ENCODE assay signal across 8 cellular contexts in genomic region chr2:128319457-128319772, GRCh38. TPM values are rescaled to one million over a fixed set of nuclear protein-coding genes. Genes with fewer than 3 reads are reported as not detected.
DNase-seq lines count a peak whose midpoint lies in the region; ATAC-seq and TF ChIP-seq lines count a peak whose summit lies in the region.

No MANE protein-coding gene starts in this region.

- TF ChIP-seq POLR2A in esophagus squamous epithelium (IDR thresholded peaks at IDR 0.05), result no peak

- BruUV-seq in PC-9 (replicated peaks; lab: Mats Ljungman, UMichigan), result no TSS peak

- H2AFZ ChIP-seq in PC-9 (peak overlapping the region; percentile 88), osteoblast (ENCODE audit: low read length) (peak overlapping the region; percentile 81)

- CTCF ChIA-PET in CD4-positive, alpha-beta T cell (lab: Charles Lee), result no interaction called here
- CTCF ChIA-PET in PC-9 (lab: Charles Lee), result no interaction called here

- H3K27me3 Mint-ChIP-seq in CD4-positive, alpha-beta T cell, result no peaks in the 10 kb centered on the region

- no peaks in the 10 kb centered on the region for H3K36me3 ChIP-seq in PC-9 (ENCODE audit: low read depth)
- peaks cover 0 to 10% (median 3%) of the 10 kb centered on the region in 3 donors for H3K36me3 ChIP-seq in esophagus squamous epithelium
- H3K36me3 ChIP-seq in osteoblast (ENCODE audit: insufficient read depth, low read length), result no peaks in the 10 kb centered on the region

- peak overlapping the region; percentile 84 for H3K4me3 ChIP-seq in PC-9
- peak overlapping the region; percentile 61 to 94 (median 86) for H3K4me3 ChIP-seq in esophagus squamous epithelium
- H3K4me3 ChIP-seq in osteoblast (ENCODE audit: insufficient read depth, low read length), result peak overlapping the region; percentile 79

- no peak for ATAC-seq in CD4-positive, alpha-beta T cell (ENCODE audit: poor library complexity)

- peaks cover 6% of the 10 kb centered on the region for H3K4me1 ChIP-seq in PC-9 (replicated peaks; ENCODE audit: insufficient read depth)
- H3K4me1 ChIP-seq in esophagus squamous epithelium, result peaks cover 39 to 84% (median 44%) of the 10 kb centered on the region in 3 donors
- H3K4me1 ChIP-seq in osteoblast (ENCODE audit: insufficient read depth, low read length), result peaks cover 5% of the 10 kb centered on the region

- peak overlapping the region; percentile 76 for H3K4me3 Mint-ChIP-seq in CD4-positive, alpha-beta T cell

- H4K20me1 ChIP-seq in PC-9 (ENCODE audit: insufficient read depth) (peaks cover 33% of the 10 kb centered on the region), osteoblast (ENCODE audit: insufficient read depth, low read length) (peaks cover 34% of the 10 kb centered on the region)

- H3K79me2 ChIP-seq in PC-9 (ENCODE audit: low read depth) (peaks cover 34% of the 10 kb centered on the region), osteoblast (ENCODE audit: insufficient read depth, low read length) (peaks cover under 1% of the 10 kb centered on the region)

- H3F3A ChIP-seq in PC-9 (ENCODE audit: insufficient read depth, low read depth), result no peaks in the 10 kb centered on the region

- H3K9me2 ChIP-seq in PC-9 (ENCODE audit: insufficient read depth), result no peaks in the 10 kb centered on the region

- peaks cover 43% of the 10 kb centered on the region for H3K4me1 Mint-ChIP-seq in CD4-positive, alpha-beta T cell (ENCODE audit: low read depth)

- intact Hi-C loops in CD4-positive, alpha-beta T cell (cut with DNase I, micrococcal nuclease), result no loop called here
- intact Hi-C loops in PC-9 (cut with micrococcal nuclease; ENCODE audit: unreplicated experiment) (loop anchor here (10.0 kb wide), 1 partner anchor 435 kb away; the partner anchor contains the start of gene AMMECR1L), esophagus squamous epithelium (cut with DNase I) (loop anchor here (10.0 kb wide), 1 partner anchor 135 kb away; no protein-coding TSS in a partner anchor)

- no peak for TF ChIP-seq CTCF in CD4-positive, alpha-beta T cell (IDR thresholded peaks at IDR 0.05)
- TF ChIP-seq CTCF in PC-9 (conservative IDR thresholded peaks at IDR 0.05) (no peak), esophagus squamous epithelium (IDR thresholded peaks at IDR 0.05) (no peak), osteoblast (IDR thresholded peaks at IDR 0.05; ENCODE audit: extremely low read depth, low read depth, low read length) (no peak)

- no peaks in the 10 kb centered on the region for H3K9me3 ChIP-seq in CD4-positive, alpha-beta T cell (ENCODE audit: control insufficient read depth, low read length)
- no peaks in the 10 kb centered on the region for H3K9me3 ChIP-seq in PC-9 (ENCODE audit: insufficient read depth, low read depth)
- no peaks in the 10 kb centered on the region for H3K9me3 ChIP-seq in esophagus squamous epithelium
- no peaks in the 10 kb centered on the region for H3K9me3 ChIP-seq in osteoblast (ENCODE audit: low read depth, low read length)

- H3K4me2 ChIP-seq in PC-9, result peak overlapping the region; percentile 95
- peak overlapping the region; percentile 79 for H3K4me2 ChIP-seq in osteoblast (ENCODE audit: insufficient read depth, low read length)

- H3K27ac Mint-ChIP-seq in CD4-positive, alpha-beta T cell, result no peak overlapping the region

- H3K36me3 Mint-ChIP-seq in CD4-positive, alpha-beta T cell (ENCODE audit: low read depth), result no peaks in the 10 kb centered on the region

- H3K9me3 Mint-ChIP-seq in CD4-positive, alpha-beta T cell, result no peaks in the 10 kb centered on the region

- no peak overlapping the region for H3K27ac ChIP-seq in CD4-positive, alpha-beta T cell (ENCODE audit: low read depth, low read length)
- H3K27ac ChIP-seq in PC-9, result no peak overlapping the region
- H3K27ac ChIP-seq in esophagus squamous epithelium, result peak overlapping the region; percentile 69 to 81 (median 78)
- no peak overlapping the region for H3K27ac ChIP-seq in osteoblast (ENCODE audit: low read depth, low read length)

- no peaks in the 10 kb centered on the region for H3K27me3 ChIP-seq in CD4-positive, alpha-beta T cell (ENCODE audit: control insufficient read depth, insufficient read depth, low read length)
- no peaks in the 10 kb centered on the region for H3K27me3 ChIP-seq in PC-9 (ENCODE audit: insufficient read depth, low read depth)
- no peaks in the 10 kb centered on the region for H3K27me3 ChIP-seq in esophagus squamous epithelium
- H3K27me3 ChIP-seq in osteoblast (ENCODE audit: insufficient read depth, low read length), result no peaks in the 10 kb centered on the region

- DNase-seq in CD4-positive, alpha-beta T cell, result peak in 1 of 10 experiments; percentile 33
- DNase-seq in PC-9 (no peak), esophagus squamous epithelium (lab: John Stamatoyannopoulos, UW) (no peak), osteoblast (ENCODE audit: insufficient read length, low spot score, missing footprints) (no peak), NOMO-1 treated with DMSO at 0.1 percent for 48 hours (lab: John Stamatoyannopoulos, UW; ENCODE audit: unreplicated experiment) (no peak), COLO668 (lab: John Stamatoyannopoulos, UW; ENCODE audit: unreplicated experiment) (no peak), DMS 273 (lab: John Stamatoyannopoulos, UW; ENCODE audit: unreplicated experiment) (no peak)
- DNase-seq in stimulated activated CD4-positive, alpha-beta T cell treated with anti-CD3 and anti-CD28 coated beads, Interleukin-4, amount 100 ng/mL, for 24 hours, result no peak

- POLR2A ChIA-PET in CD4-positive, alpha-beta T cell (lab: Charles Lee), result no interaction called here
- POLR2A ChIA-PET in PC-9 (lab: Charles Lee; ENCODE audit: unreplicated experiment), result no interaction called here

- 0 to 28% methylated on average over 1 to 2 of the region's 19 CpGs for WGBS in esophagus squamous epithelium, 2 donors

RNA-seq across cellular contexts. Expression of gene HS6ST1, which starts 0.7 kb away (rescaled TPM):
- total RNA-seq in CD4-positive, alpha-beta T cell, result 1 to 10 TPM; 7.1 to 8.7 TPM
- total RNA-seq in PC-9 (2021), result 20.2 and 26.2 TPM in 2 replicates
- 10 to 100 TPM; 44.7 to 73.8 (median 56.8) TPM for total RNA-seq in esophagus squamous epithelium
- total RNA-seq in osteoblast, result 16.5 and 18.8 TPM in 2 replicates

Comparison
In these comparisons a context has a peak if more than half of its experiments do, and no peak if none do; other contexts are left out.
1. H3K27ac ChIP-seq: peak in esophagus squamous epithelium (4 of 4); none in CD4-positive, alpha-beta T cell (single experiment), PC-9 (single experiment) and osteoblast (single experiment).
2. intact Hi-C loops: an anchor here in PC-9 (10.0 kb wide) and esophagus squamous epithelium (10.0 kb wide); none called in CD4-positive, alpha-beta T cell.
3. Peak in every context shown above with its lines, with median percentiles within 50 percentile points of each other: H3K4me3 ChIP-seq.